In genomic region chr5:143011621-143012020, GRCh38 we compare ENCODE assay signal across 12 cellular contexts.
DNase-seq lines count a peak whose midpoint lies in the region; ATAC-seq and TF ChIP-seq lines count a peak whose summit lies in the region.
"Had no signal": no experiment of that assay in that cellular context is flagged by ENCODE, and none has a peak within 500 bp of the region (broad histone marks: within the 10 kb centered on the region; RNA-seq: fewer than 3 reads in every experiment).

No MANE protein-coding gene starts in this region.

- no peaks in the 10 kb centered on the region for H3K27me3 ChIP-seq in brain microvascular endothelial cell (replicated peaks)
- H3K27me3 ChIP-seq: ascending aorta had no signal

- 76 to 81% methylated on average over 3 of the region's 3 CpGs for whole genome bisulfite sequencing in lower leg skin, 2 donors

- ATAC-seq in HG02588 (IDR thresholded peaks at IDR 0.05; ENCODE audit: unreplicated experiment): no peak
- ATAC-seq: stimulated activated memory B cell treated with anti-CD40 and anti-IgM and Interleukin-4, amounts not matched to agents 10 μg/mL and 1 μg/mL and 100 μg/mL, for 72 hours had no signal

- intact Hi-C loops in lower leg skin (cut with DNase I; ENCODE audit: low total_unique reads): no loop called here

- TF ChIP-seq CTCF in brain microvascular endothelial cell (IDR thresholded peaks at IDR 0.05; ENCODE audit: low read depth, low read length, missing control alignments) (no peak), lower leg skin (IDR thresholded peaks at IDR 0.05) (no peak)

- H3K4me3 ChIP-seq in brain microvascular endothelial cell (ENCODE audit: low read depth, low read length): no peak overlapping the region
- no peak overlapping the region for H3K4me3 ChIP-seq in lower leg skin (ENCODE audit: low read depth, poor library complexity, severe bottlenecking)
- H3K4me3 ChIP-seq: ascending aorta had no signal

- DNase-seq in SKM-1 treated with dmso at 0.1 percent for 144 hours (lab: John Stamatoyannopoulos, UW; ENCODE audit: unreplicated experiment) (peak; percentile 51), SKM-1 (lab: John Stamatoyannopoulos, UW; ENCODE audit: unreplicated experiment) (no peak), NCI-H1092 treated with DMSO at 0.1 percent for 48 hours (lab: John Stamatoyannopoulos, UW) (peak; percentile 81), brain microvascular endothelial cell (peak; percentile 81), renal cortical epithelial cell (ENCODE audit: low read depth) (peak; percentile 83), lower leg skin (ENCODE audit: low spot score in 2 of 2) (no peak), DMS79 (lab: John Stamatoyannopoulos, UW) (no peak)
- DNase-seq: H7, naive B cell had no signal

- peak overlapping the region; percentile 56 for H3K27ac ChIP-seq in brain microvascular endothelial cell
- H3K27ac ChIP-seq: ascending aorta had no signal

- TF ChIP-seq POLR2A in lower leg skin (IDR thresholded peaks at IDR 0.05): no peak

- no peaks in the 10 kb centered on the region for H3K36me3 ChIP-seq in brain microvascular endothelial cell (replicated peaks)

- in situ Hi-C loops in brain microvascular endothelial cell (cut with HindIII; ENCODE audit: low pct_ligation_motif_present, low sequenced_read_pairs): no loop called here

Comparison
In these comparisons a context has a peak if more than half of its experiments do, and no peak if none do; other contexts are left out.
1. DNase-seq: peak in SKM-1 treated with dmso at 0.1 percent for 144 hours (single experiment), NCI-H1092 treated with DMSO at 0.1 percent for 48 hours (single experiment), brain microvascular endothelial cell (single experiment) and renal cortical epithelial cell (single experiment); none in SKM-1 (single experiment), lower leg skin (0 of 2) and DMS79 (single experiment).